In the genomic region with DNA sequence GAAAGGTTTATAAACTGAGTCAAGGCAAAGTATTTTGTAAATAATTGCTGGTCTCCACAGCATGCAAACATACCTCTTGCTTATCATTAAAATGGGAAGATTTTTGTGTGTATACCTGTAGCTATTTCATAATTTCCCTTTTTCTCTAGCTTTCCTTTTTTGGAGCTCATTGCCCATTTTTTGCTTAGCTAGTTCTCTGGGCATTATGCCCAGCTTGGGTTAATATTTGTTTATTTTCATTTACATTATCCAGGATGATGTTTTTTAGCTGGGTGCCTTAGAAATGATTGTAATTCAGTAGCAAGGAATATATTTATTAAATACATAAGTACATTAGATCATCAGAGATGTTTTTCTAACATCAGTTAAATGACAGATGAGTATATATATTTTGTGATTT, we compare ENCODE assay signal across 16 cellular contexts.
DNase-seq lines count a peak whose midpoint lies in the region; ATAC-seq, FAIRE-seq and TF ChIP-seq lines count a peak whose summit lies in the region.
"Had no signal": no experiment of that assay in that cellular context is flagged by ENCODE, and none has a peak within 500 bp of the region (broad histone marks: within the 10 kb centered on the region; RNA-seq: fewer than 3 reads in every experiment).

No MANE protein-coding gene starts in this region.

- DNase-seq in right lobe of liver (no peak), HepG2 (ENCODE audit: low spot score) (no peak), PC-3 (peak; percentile 51), fibroblast of gingiva (ENCODE audit: low read depth) (peak; percentile 10), heart left ventricle (no peak)
- DNase-seq in activated CD4-positive, alpha-beta T cell treated with anti-CD3 and anti-CD28 coated beads for 4 hours: no peak
- DNase-seq: CD4-positive, alpha-beta T cell; KG1; NCI-H1417; NCI-H2029 treated with DMSO at 0.1 percent for 48 hours; NCI-H345; SHP77 treated with DMSO at 0.1 percent for 48 hours had no signal

- TF ChIP-seq EP300 in HepG2 (IDR thresholded peaks at IDR 0.05; ENCODE audit: low read depth in 2 of 2, low read length in 2 of 2): no peak
- TF ChIP-seq EP300 in HepG2 (CRISPR knock-in tag; IDR thresholded peaks at IDR 0.05; ENCODE audit: borderline replicate concordance): no peak

- H3K9ac ChIP-seq in HepG2 (ENCODE audit: insufficient read depth, low read depth, low read length) (no peak overlapping the region), PC-3 (ENCODE audit: low read length) (no peak overlapping the region)

- CTCF ChIA-PET in HepG2 (lab: Yijun Ruan, JAX; ENCODE audit: low intra/inter-chr PET ratio, low total read pairs) (no interaction called here), PC-3 (lab: Charles Lee) (no interaction called here)

- H2AFZ ChIP-seq in HepG2 (ENCODE audit: low read length) (no peak overlapping the region), PC-3 (ENCODE audit: low read length) (no peak overlapping the region)
- H2AFZ ChIP-seq: GM23338 had no signal

- no peak for FAIRE-seq in HepG2 (lab: Jason Lieb, UNC)
- FAIRE-seq: D721Med, RCC 7860 had no signal

- no peak for TF ChIP-seq RAD21 in HepG2 (CRISPR knock-in tag; IDR thresholded peaks at IDR 0.05)

- BruUV-seq in HepG2 (replicated peaks; lab: Mats Ljungman, UMichigan) (no TSS peak), PC-3 (replicated peaks; lab: Mats Ljungman, UMichigan) (no TSS peak)

- H3K79me2 ChIP-seq in HepG2 (ENCODE audit: insufficient read depth, low read length) (no peaks in the 10 kb centered on the region), PC-3 (ENCODE audit: low read length) (no peaks in the 10 kb centered on the region)

- H3K9me2 ChIP-seq in PC-3 (replicated peaks; ENCODE audit: low read length): no peaks in the 10 kb centered on the region

- no peaks in the 10 kb centered on the region for H4K20me1 ChIP-seq in HepG2 (ENCODE audit: insufficient read depth, low read length)
- no peaks in the 10 kb centered on the region for H4K20me1 ChIP-seq in PC-3 (ENCODE audit: low read length)

- H3K4me2 ChIP-seq in HepG2 (ENCODE audit: low read depth, low read length): no peak overlapping the region
- no peak overlapping the region for H3K4me2 ChIP-seq in PC-3 (ENCODE audit: low read length)
- H3K4me2 ChIP-seq: GM23338 had no signal

- TF ChIP-seq POLR2A in right lobe of liver (IDR thresholded peaks at IDR 0.05): no peak
- no peak for TF ChIP-seq POLR2A in HepG2 (IDR thresholded peaks at IDR 0.05; ENCODE audit: insufficient read depth in 1 of 2, low read depth in 2 of 2, low read length in 2 of 2)
- TF ChIP-seq POLR2A in heart left ventricle (IDR thresholded peaks at IDR 0.05): no peak

- H3K27ac ChIP-seq in right lobe of liver: no peak overlapping the region
- H3K27ac ChIP-seq in HepG2 (ENCODE audit: extremely low read length, insufficient read depth, low read length): no peak overlapping the region
- H3K27ac ChIP-seq in PC-3 (ENCODE audit: low read length): no peak overlapping the region
- no peak overlapping the region for H3K27ac ChIP-seq in heart left ventricle

- no peak for TF ChIP-seq CTCF in right lobe of liver (IDR thresholded peaks at IDR 0.05)
- TF ChIP-seq CTCF in HepG2 (CRISPR knock-in tag; IDR thresholded peaks at IDR 0.05): no peak
- TF ChIP-seq CTCF in PC-3 (conservative IDR thresholded peaks at IDR 0.05; ENCODE audit: low read depth, low read length): no peak
- no peak for TF ChIP-seq CTCF in heart left ventricle (IDR thresholded peaks at IDR 0.05)

- no peaks in the 10 kb centered on the region for H3K27me3 ChIP-seq in right lobe of liver
- H3K27me3 ChIP-seq in HepG2 (ENCODE audit: control insufficient read depth in 1 of 2, insufficient read depth in 2 of 2, low read length in 2 of 2): no peaks in the 10 kb centered on the region
- H3K27me3 ChIP-seq in PC-3 (ENCODE audit: low read length): no peaks in the 10 kb centered on the region
- H3K27me3 ChIP-seq in heart left ventricle: no peaks in the 10 kb centered on the region

- no peaks in the 10 kb centered on the region for H3K36me3 ChIP-seq in right lobe of liver
- no peaks in the 10 kb centered on the region for H3K36me3 ChIP-seq in HepG2 (replicated peaks in 1 of 2; ENCODE audit: control insufficient read depth in 1 of 2, insufficient read depth in 2 of 2, low read length in 2 of 2)
- H3K36me3 ChIP-seq in PC-3 (ENCODE audit: low read depth, low read length): no peaks in the 10 kb centered on the region
- H3K36me3 ChIP-seq in heart left ventricle: no peaks in the 10 kb centered on the region

- no peaks in the 10 kb centered on the region for H3F3A ChIP-seq in PC-3 (ENCODE audit: low read length, unreplicated experiment)

- H3K9me3 ChIP-seq in right lobe of liver (no peaks in the 10 kb centered on the region), HepG2 (ENCODE audit: low read length) (no peaks in the 10 kb centered on the region), PC-3 (ENCODE audit: low read length) (no peaks in the 10 kb centered on the region), heart left ventricle (peaks cover 0 to 15% (median 0%) of the 10 kb centered on the region in 12 donors)

- H3K4me1 ChIP-seq in right lobe of liver: no peaks in the 10 kb centered on the region
- H3K4me1 ChIP-seq in HepG2 (ENCODE audit: insufficient read depth, low read length): no peaks in the 10 kb centered on the region
- H3K4me1 ChIP-seq in PC-3 (ENCODE audit: insufficient read depth, low read length): no peaks in the 10 kb centered on the region
- no peaks in the 10 kb centered on the region for H3K4me1 ChIP-seq in heart left ventricle

- peak in 3 of 4 donors; percentile 63 to 67 (median 67) for ATAC-seq in right lobe of liver
- no peak for ATAC-seq in HepG2
- ATAC-seq in PC-3: peak; percentile 13; the same call in 1 of the 2 replicates
- no peak for ATAC-seq in heart left ventricle
- no peak for ATAC-seq in HG03196 (IDR thresholded peaks at IDR 0.05; ENCODE audit: unreplicated experiment)
- ATAC-seq: GM23338 had no signal

- H3K4me3 ChIP-seq in right lobe of liver (no peak overlapping the region), HepG2 (replicated peaks in 1 of 3; ENCODE audit: insufficient read depth in 1 of 3, low read depth in 2 of 3, low read length in 3 of 3) (no peak overlapping the region), PC-3 (ENCODE audit: low read length) (no peak overlapping the region), heart left ventricle (no peak overlapping the region)
- H3K4me3 ChIP-seq: GM23338 had no signal

- POLR2A ChIA-PET in HepG2 (lab: Yijun Ruan, JAX): no interaction called here
- POLR2A ChIA-PET in PC-3 (lab: Charles Lee; ENCODE audit: unreplicated experiment): no interaction called here

- intact Hi-C loops in right lobe of liver (cut with DNase I): no loop called here
- intact Hi-C loops in HepG2 (cut with micrococcal nuclease; ENCODE audit: unreplicated experiment): no loop called here
- intact Hi-C loops in PC-3 (cut with micrococcal nuclease): no loop called here
- intact Hi-C loops in heart left ventricle (cut with DNase I): no loop called here

- in situ Hi-C loops in HepG2 (cut with HindIII; ENCODE audit: extremely low pct_ligation_motif_present, low pct_unique_long_range_greater_than_20kb): no loop called here

TF ChIP-seq in HepG2, 621 proteins besides CTCF, POLR2A, EP300 and RAD21:
- TF ChIP-seq FOXA1 (IDR thresholded peaks at IDR 0.05): no peak
- TF ChIP-seq FOXA1 (CRISPR knock-in tag; IDR thresholded peaks at IDR 0.05): no peak
- no peak for TF ChIP-seq SYNCRIP (IDR thresholded peaks at IDR 0.05; ENCODE audit: insufficient read depth, low read depth, low read length)
- TF ChIP-seq NONO (IDR thresholded peaks at IDR 0.05): no peak
- no peak for TF ChIP-seq NONO (CRISPR knock-in tag; conservative IDR thresholded peaks at IDR 0.05)
- no peak for TF ChIP-seq ZKSCAN1 (IDR thresholded peaks at IDR 0.05; ENCODE audit: low read length)
- no peak for TF ChIP-seq SMAD1 (CRISPR knock-in tag; IDR thresholded peaks at IDR 0.05; ENCODE audit: borderline replicate concordance, low read depth)
- no peak for TF ChIP-seq NFE2L2 (IDR thresholded peaks at IDR 0.05; ENCODE audit: low read length)
- no peak for TF ChIP-seq RFX1 (IDR thresholded peaks at IDR 0.05)

Comparison
In these comparisons a context has a peak if more than half of its experiments do, and no peak if none do; other contexts are left out.
1. ATAC-seq: peak in right lobe of liver (3 of 4) and PC-3 (single experiment); none in HepG2 (single experiment), heart left ventricle (0 of 4) and HG03196 (single experiment).
2. DNase-seq: peak in PC-3 (single experiment) and fibroblast of gingiva (single experiment); none in right lobe of liver (0 of 3), HepG2 (single experiment), heart left ventricle (0 of 5) and activated CD4-positive, alpha-beta T cell treated with anti-CD3 and anti-CD28 coated beads for 4 hours (0 of 2).